ENCODE assay signal across 27 cellular contexts in genomic region chr13:62633448-62633847, GRCh38.
"Had no signal": no experiment of that assay in that cellular context is flagged by ENCODE, and none has a peak within 500 bp of the region (broad histone marks: within the 10 kb centered on the region; RNA-seq: fewer than 3 reads in every experiment).

No MANE protein-coding gene starts in this region.

- ATAC-seq: stimulated activated effector memory CD8-positive, alpha-beta T cell treated with anti-CD3 and anti-CD28 coated beads, Interleukin-12 subunit alpha, Interleukin-12 subunit beta, amount 100 ng/mL, for 72 hours; stimulated activated memory B cell treated with anti-CD40 and anti-IgM and Interleukin-4, amounts not matched to agents 10 μg/mL and 1 μg/mL and 100 μg/mL, for 72 hours; stimulated activated naive B cell treated with anti-CD40 and anti-IgM and Interleukin-4, amounts not matched to agents 10 μg/mL and 1 μg/mL and 100 μg/mL, for 72 hours; stimulated activated naive CD8-positive, alpha-beta T cell treated with anti-CD3 and anti-CD28 coated beads, Interleukin-15, amount 100 ng/mL, for 72 hours; stimulated activated naive CD8-positive, alpha-beta T cell treated with anti-CD3 and anti-CD28 coated beads, Interleukin-15, Interleukin-2, amounts not matched to agents 100 U/mL and 50 U/mL, for 24 hours; upper lobe of right lung had no signal

- H3K4me1 ChIP-seq: stomach, suprapubic skin, testis, thyroid gland, tibial artery, tibial nerve, transverse colon, upper lobe of left lung, upper lobe of right lung, uterus, vagina had no signal

- H3K9me3 ChIP-seq: suprapubic skin, testis, thoracic aorta, thyroid gland, tibial artery, tibial nerve, transverse colon, upper lobe of left lung, upper lobe of right lung, uterus, vagina had no signal

- FAIRE-seq: urothelium cell line had no signal

- H3K27me3 ChIP-seq: stomach, suprapubic skin, testis, thyroid gland, tibial artery, tibial nerve, transverse colon, upper lobe of left lung, upper lobe of right lung, uterus, vagina had no signal

- H3K36me3 ChIP-seq: stomach, suprapubic skin, thoracic aorta, thyroid gland, tibial artery, tibial nerve, transverse colon, upper lobe of left lung, upper lobe of right lung, uterus, vagina had no signal

- DNase-seq: stimulated activated CD4-positive, alpha-beta T cell treated with anti-CD3 and anti-CD28 coated beads, Interleukin-2, amount 100 ng/mL, for 48 hours; stimulated activated CD4-positive, alpha-beta T cell treated with anti-CD3 and anti-CD28 coated beads, Interleukin-4, amount 100 ng/mL, for 1 hour; stimulated activated CD4-positive, alpha-beta T cell treated with anti-CD3 and anti-CD28 coated beads, Interleukin-4, amount 100 ng/mL, for 24 hours; stimulated activated CD4-positive, alpha-beta T cell treated with anti-CD3 and anti-CD28 coated beads, Interleukin-4, amount 100 ng/mL, for 4 hours; stimulated activated CD8-positive, alpha-beta memory T cell treated with anti-CD3 and anti-CD28 coated beads, Interleukin-4, amount 100 ng/mL, for 48 hours; stimulated activated naive B cell treated with anti-CD40 and anti-IgM and Interleukin-4, amounts not matched to agents 10 μg/mL and 1 μg/mL and 100 μg/mL, for 72 hours; stimulated activated naive CD4-positive, alpha-beta T cell; stimulated activated naive CD4-positive, alpha-beta T cell treated with Interleukin-2 at 50 U/mL for 16 hours; stimulated activated naive CD8-positive, alpha-beta T cell treated with anti-CD3 and anti-CD28 coated beads, Interleukin-15, amount 100 ng/mL, for 72 hours; stimulated activated naive CD8-positive, alpha-beta T cell treated with anti-CD3 and anti-CD28 coated beads, Interleukin-15, Interleukin-2, amounts not matched to agents 100 U/mL and 50 U/mL, for 24 hours; stomach; substantia nigra; testis; thyroid gland; tibial artery; transverse colon; trophoblast cell; upper lobe of left lung; upper lobe of right lung; uterus had no signal

- H3K27ac ChIP-seq: stomach, suprapubic skin, testis, thoracic aorta, thyroid gland, tibial artery, tibial nerve, transverse colon, upper lobe of left lung, upper lobe of right lung, uterus, vagina had no signal

- H3K4me3 ChIP-seq: stomach, suprapubic skin, testis, thoracic aorta, thyroid gland, tibial artery, tibial nerve, transverse colon, upper lobe of left lung, upper lobe of right lung, uterus, vagina had no signal
